In genomic region chr11:85590848-85591483, GRCh38 we compare ENCODE assay signal across 9 cellular contexts. TPM values are rescaled to one million over a fixed set of nuclear protein-coding genes. Genes with fewer than 3 reads are reported as not detected.
A peak's percentile ranks its signal among the peaks of the same experiment; 100 is the strongest.
DNase-seq lines count a peak whose midpoint lies in the region; ATAC-seq, FAIRE-seq and TF ChIP-seq lines count a peak whose summit lies in the region.
"Had no signal": no experiment of that assay in that cellular context is flagged by ENCODE, and none has a peak within 500 bp of the region (broad histone marks: within the 10 kb centered on the region; RNA-seq: fewer than 3 reads in every experiment).

No MANE protein-coding gene starts in this region.

- intact Hi-C loops in IMR-90 (cut with micrococcal nuclease) (loop anchor here (1.0 to 5.0 kb wide), 3 partner anchors 790 to 1033 kb away; no protein-coding TSS in a partner anchor), left colon (cut with DNase I, micrococcal nuclease) (no loop called here), kidney (cut with DNase I) (no loop called here), CD14-positive monocyte (cut with micrococcal nuclease) (no loop called here)
- intact Hi-C loops in CD4-positive, alpha-beta memory T cell (cut with micrococcal nuclease), result loop anchor here (10.0 kb wide), 1 partner anchor 394 kb away; no protein-coding TSS in a partner anchor

- H3K27ac ChIP-seq in IMR-90 (ENCODE audit: insufficient read depth, low read length), result no peak overlapping the region
- H3K27ac ChIP-seq in kidney (ENCODE audit: low read depth in 2 of 2, low read length in 2 of 2), result no peak overlapping the region
- H3K27ac ChIP-seq in CD4-positive, alpha-beta memory T cell (ENCODE audit: low read depth, low read length), result no peak overlapping the region
- H3K27ac ChIP-seq: BLaER1 had no signal

- no peak overlapping the region for H4K8ac ChIP-seq in IMR-90 (ENCODE audit: low read depth in 2 of 2, low read length in 2 of 2)

- CTCF ChIA-PET in IMR-90 (lab: Yijun Ruan, JAX), result interaction anchor here (0.6 to 1.7 kb wide), 2 partner anchors 617 to 810 kb away, joined by 4 to 9 read pairs; no protein-coding TSS in a partner anchor
- CTCF ChIA-PET in CD4-positive, alpha-beta memory T cell (lab: Charles Lee; ENCODE audit: partially characterized antibody), result no interaction called here

- no peak overlapping the region for H2BK5ac ChIP-seq in IMR-90 (ENCODE audit: low read depth, low read length, poor library complexity, severe bottlenecking)

- H3K27me3 ChIP-seq in IMR-90 (ENCODE audit: control insufficient read depth, insufficient read depth, low read length), result no peaks in the 10 kb centered on the region
- H3K27me3 ChIP-seq in CD4-positive, alpha-beta memory T cell (ENCODE audit: insufficient read depth, low read length), result no peaks in the 10 kb centered on the region
- H3K27me3 ChIP-seq: BLaER1 had no signal

- no peak overlapping the region for H3K4me3 Mint-ChIP-seq in CD4-positive, alpha-beta memory T cell
- H3K4me3 Mint-ChIP-seq in CD14-positive monocyte, result no peak overlapping the region

- H3K36me3 Mint-ChIP-seq in CD4-positive, alpha-beta memory T cell, result no peaks in the 10 kb centered on the region
- no peaks in the 10 kb centered on the region for H3K36me3 Mint-ChIP-seq in CD14-positive monocyte

- TF ChIP-seq CTCF in IMR-90 (conservative IDR thresholded peaks at IDR 0.05; ENCODE audit: low read depth, low read length) (peak; percentile 36; the same call in 1 of the 2 replicates), kidney (IDR thresholded peaks at IDR 0.05; ENCODE audit: borderline replicate concordance, extremely low read depth, insufficient read depth) (no peak), CD14-positive monocyte (IDR thresholded peaks at IDR 0.05) (no peak)

- H3K18ac ChIP-seq in IMR-90 (ENCODE audit: low read depth, low read length), result no peak overlapping the region

- ATAC-seq in IMR-90 (ENCODE audit: low read depth) (peak; percentile 85), left colon (peak; percentile 77)

- H3K9me1 ChIP-seq in IMR-90 (ENCODE audit: insufficient read depth, low read length), result no peaks in the 10 kb centered on the region

- no peak overlapping the region for H2BK15ac ChIP-seq in IMR-90 (ENCODE audit: low read depth, low read length)

- no peak overlapping the region for H3K27ac Mint-ChIP-seq in CD4-positive, alpha-beta memory T cell
- H3K27ac Mint-ChIP-seq in CD14-positive monocyte, result peak overlapping the region in 1 of 7 donors; percentile 28

- BruUV-seq in IMR-90 (replicated peaks; lab: Mats Ljungman, UMichigan), result no TSS peak

- H4K20me1 ChIP-seq in IMR-90 (ENCODE audit: insufficient read depth, low read length), result no peaks in the 10 kb centered on the region
- H4K20me1 ChIP-seq: BLaER1 had no signal

- H3K79me1 ChIP-seq in IMR-90 (ENCODE audit: low read depth in 1 of 2, low read length in 2 of 2), result no peaks in the 10 kb centered on the region

- H3K9ac ChIP-seq in IMR-90 (ENCODE audit: low read depth, low read length) (no peak overlapping the region), kidney (ENCODE audit: low read length in 2 of 2) (no peak overlapping the region)
- H3K9ac ChIP-seq: BLaER1 had no signal

- no peaks in the 10 kb centered on the region for H3K4me1 Mint-ChIP-seq in CD4-positive, alpha-beta memory T cell
- no peaks in the 10 kb centered on the region for H3K4me1 Mint-ChIP-seq in CD14-positive monocyte

- H3K9me3 ChIP-seq in IMR-90 (ENCODE audit: control insufficient read depth, insufficient read depth, low read length) (no peaks in the 10 kb centered on the region), kidney (ENCODE audit: control insufficient read depth in 1 of 2, low read length in 2 of 2) (no peaks in the 10 kb centered on the region)
- no peaks in the 10 kb centered on the region for H3K9me3 ChIP-seq in CD4-positive, alpha-beta memory T cell (ENCODE audit: control insufficient read depth in 1 of 2, low read length in 2 of 2)

- no peak overlapping the region for H2AK5ac ChIP-seq in IMR-90 (ENCODE audit: low read depth, low read length)

- H2AFZ ChIP-seq in IMR-90 (replicated peaks; ENCODE audit: low read length, poor library complexity), result no peak overlapping the region

- H4K5ac ChIP-seq in IMR-90 (ENCODE audit: low read depth, low read length), result no peak overlapping the region

- no peaks in the 10 kb centered on the region for H3K4me1 ChIP-seq in IMR-90 (ENCODE audit: control insufficient read depth, insufficient read depth, low read length)
- H3K4me1 ChIP-seq in kidney (ENCODE audit: control insufficient read depth in 1 of 2, insufficient read depth in 1 of 2, low read depth in 1 of 2, low read length in 2 of 2), result no peaks in the 10 kb centered on the region
- H3K4me1 ChIP-seq in CD4-positive, alpha-beta memory T cell (ENCODE audit: insufficient read depth, low read length), result no peaks in the 10 kb centered on the region

- TF ChIP-seq RAD21 in IMR-90 (IDR thresholded peaks at IDR 0.05; ENCODE audit: low read length), result peak; percentile 43

- H3K4me3 ChIP-seq in IMR-90 (ENCODE audit: insufficient read depth, low read depth, low read length), result no peak overlapping the region
- no peak overlapping the region for H3K4me3 ChIP-seq in kidney (ENCODE audit: low read length in 2 of 2)
- no peak overlapping the region for H3K4me3 ChIP-seq in CD4-positive, alpha-beta memory T cell (ENCODE audit: low read length in 2 of 2)
- H3K4me3 ChIP-seq: BLaER1 had no signal

- no peak overlapping the region for H2BK20ac ChIP-seq in IMR-90 (ENCODE audit: low read depth, low read length)

- no peaks in the 10 kb centered on the region for H3K36me3 ChIP-seq in IMR-90 (ENCODE audit: control insufficient read depth, insufficient read depth, low read length)
- no peaks in the 10 kb centered on the region for H3K36me3 ChIP-seq in kidney (ENCODE audit: control insufficient read depth in 1 of 2, insufficient read depth in 2 of 2, low read length in 2 of 2)
- no peaks in the 10 kb centered on the region for H3K36me3 ChIP-seq in CD4-positive, alpha-beta memory T cell (ENCODE audit: insufficient read depth, low read length)
- H3K36me3 ChIP-seq: BLaER1 had no signal

- POLR2A ChIA-PET in IMR-90 (lab: Charles Lee; ENCODE audit: unreplicated experiment), result no interaction called here
- POLR2A ChIA-PET in CD4-positive, alpha-beta memory T cell (lab: Charles Lee; ENCODE audit: partially characterized antibody), result no interaction called here

- no peak overlapping the region for H2BK120ac ChIP-seq in IMR-90 (ENCODE audit: low read depth, low read length)

- no peak overlapping the region for H2AK9ac ChIP-seq in IMR-90 (replicated peaks; ENCODE audit: low read depth, low read length, poor library complexity)

- peaks cover 5 to 12% of the 10 kb centered on the region in 2 donors for H3K27me3 Mint-ChIP-seq in CD4-positive, alpha-beta memory T cell
- peaks cover 2 to 9% (median 3%) of the 10 kb centered on the region in 3 donors for H3K27me3 Mint-ChIP-seq in CD14-positive monocyte (ENCODE audit: low read depth in 3 of 3)

- no peak overlapping the region for H3K4ac ChIP-seq in IMR-90 (ENCODE audit: low read depth, low read length)

- peak; percentile 45 for DNase-seq in NCI-H1436 (lab: John Stamatoyannopoulos, UW)
- DNase-seq in NCI-H1436 treated with DMSO at 0.1 percent for 48 hours (lab: John Stamatoyannopoulos, UW), result no peak
- peak; percentile 36 for DNase-seq in IMR-90
- peak; percentile 32 for DNase-seq in SW480 (ENCODE audit: low spot score)
- DNase-seq in left colon, result no peak
- no peak for DNase-seq in kidney
- no peak for DNase-seq in CD4-positive, alpha-beta memory T cell
- DNase-seq in CD14-positive monocyte (ENCODE audit: low spot score), result no peak

- no peak overlapping the region for H4K91ac ChIP-seq in IMR-90 (ENCODE audit: insufficient read depth, low read depth, low read length)

- H3K56ac ChIP-seq in IMR-90 (ENCODE audit: extremely low read depth, insufficient read depth, low read length), result no peak overlapping the region

- TF ChIP-seq POLR2A in IMR-90 (IDR thresholded peaks at IDR 0.05; ENCODE audit: low read depth, low read length), result no peak

- no CpG with 5 or more reads among the region's 4 CpGs for WGBS in IMR-90 (ENCODE audit: extremely low coverage in 2 of 2, insufficient read length in 1 of 2), 2 experiments

- H3K23ac ChIP-seq in IMR-90 (ENCODE audit: low read depth, low read length), result no peak overlapping the region

- H3K4me2 ChIP-seq in IMR-90 (ENCODE audit: low read depth, low read length), result no peak overlapping the region
- H3K4me2 ChIP-seq: BLaER1 had no signal

- peaks cover 0 to 15% (median 8%) of the 10 kb centered on the region in 8 donors for H3K9me3 Mint-ChIP-seq in CD4-positive, alpha-beta memory T cell
- peaks cover 0 to 12% (median 2%) of the 10 kb centered on the region in 7 donors for H3K9me3 Mint-ChIP-seq in CD14-positive monocyte

- FAIRE-seq in kidney (lab: Jason Lieb, UNC), result no peak

- H3K14ac ChIP-seq in IMR-90 (replicated peaks; ENCODE audit: low read depth, low read length), result no peak overlapping the region

- in situ Hi-C loops in IMR-90 (cut with MboI; ENCODE audit: low sequenced_read_pairs), result loop anchor here (25.0 kb wide), 1 partner anchor 1754 kb away; no protein-coding TSS in a partner anchor

- dilution Hi-C loops in IMR-90 (cut with HindIII; ENCODE audit: low sequenced_read_pairs, unreplicated experiment), result no loop called here

RNA-seq across cellular contexts. Expression of gene DLG2, which starts 36.2 kb away (rescaled TPM):
- total RNA-seq in IMR-90 (2012; rRNA removed) (0.36 and 0.56 TPM in 2 replicates), left colon (1 to 10 TPM; 1.9 to 3.2 TPM), kidney (7.2 TPM)
- polyA plus RNA-seq in IMR-90 (2012; rRNA removed) (0.22 and 0.31 TPM in 2 replicates), kidney (ENCODE audit: insufficient read depth, low read depth, low replicate concordance) (2.9 TPM), CD14-positive monocyte (under 1 TPM in 1 of 2 donors, not detected in 1; 0.39 TPM)
- 0.03 and 0.08 TPM in 2 replicates for polyA plus RNA-seq in IMR-90 (2012; cell fraction: cytosol; rRNA removed)
- polyA plus RNA-seq in IMR-90 (2012; cell fraction: nucleus; rRNA removed; ENCODE audit: low replicate concordance), result 0.20 and 0.46 TPM in 2 replicates
- 1 to 10 TPM; 2.7 TPM for total RNA-seq in CD4-positive, alpha-beta memory T cell
- polyA plus RNA-seq in CD4-positive, alpha-beta memory T cell, result 1 to 10 TPM in 1 of 2 donors, under 1 TPM in 1; 0.78 to 1.1 TPM

RNA-seq across cellular contexts. Expression of gene TMEM126B, which starts 37.4 kb away (rescaled TPM):
- total RNA-seq in IMR-90 (2012; rRNA removed), result 56.8 and 79.4 TPM in 2 replicates
- polyA plus RNA-seq in IMR-90 (2012; rRNA removed), result 31.8 and 44.6 TPM in 2 replicates
- polyA plus RNA-seq in IMR-90 (2012; cell fraction: cytosol; rRNA removed), result 6.7 TPM in 2 replicates
- polyA plus RNA-seq in IMR-90 (2012; cell fraction: nucleus; rRNA removed; ENCODE audit: low replicate concordance), result 2.6 and 26.8 TPM in 2 replicates
- 10 to 100 TPM; 32.1 to 39.1 TPM for total RNA-seq in left colon
- total RNA-seq in kidney, result 51.5 TPM
- 54.7 TPM for polyA plus RNA-seq in kidney (ENCODE audit: insufficient read depth, low read depth, low replicate concordance)
- 10 to 100 TPM; 40.9 to 46.8 TPM for total RNA-seq in CD4-positive, alpha-beta memory T cell
- 10 to 100 TPM; 66.6 to 73.4 TPM for polyA plus RNA-seq in CD4-positive, alpha-beta memory T cell
- polyA plus RNA-seq in CD14-positive monocyte, result 10 to 100 TPM; 41.1 to 44.3 TPM

RNA-seq across cellular contexts. Expression of gene TMEM126A, which starts 56.8 kb away (rescaled TPM):
- total RNA-seq in IMR-90 (2012; rRNA removed), result 60.4 and 87.2 TPM in 2 replicates
- 34.9 and 37.3 TPM in 2 replicates for polyA plus RNA-seq in IMR-90 (2012; rRNA removed)
- polyA plus RNA-seq in IMR-90 (2012; cell fraction: cytosol; rRNA removed), result 6.9 and 13.7 TPM in 2 replicates
- 1.3 and 17.8 TPM in 2 replicates for polyA plus RNA-seq in IMR-90 (2012; cell fraction: nucleus; rRNA removed; ENCODE audit: low replicate concordance)
- total RNA-seq in left colon, result 10 to 100 TPM; 18.3 to 23.1 TPM
- 20.3 TPM for total RNA-seq in kidney
- 63.8 TPM for polyA plus RNA-seq in kidney (ENCODE audit: insufficient read depth, low read depth, low replicate concordance)
- 10 to 100 TPM; 17.4 to 17.5 TPM for total RNA-seq in CD4-positive, alpha-beta memory T cell
- polyA plus RNA-seq in CD4-positive, alpha-beta memory T cell, result 10 to 100 TPM; 67.2 to 70.0 TPM
- 10 to 100 TPM; 71.1 to 71.3 TPM for polyA plus RNA-seq in CD14-positive monocyte

Comparison
In these comparisons a context has a peak if more than half of its experiments do, and no peak if none do; other contexts are left out.
1. DNase-seq: peak in NCI-H1436 (single experiment), IMR-90 (single experiment) and SW480 (single experiment); none in NCI-H1436 treated with DMSO at 0.1 percent for 48 hours (single experiment), left colon (0 of 2), kidney (single experiment), CD4-positive, alpha-beta memory T cell (0 of 5) and CD14-positive monocyte (single experiment).
2. intact Hi-C loops: an anchor here in IMR-90 (1.0 to 5.0 kb wide) and CD4-positive, alpha-beta memory T cell (10.0 kb wide); none called in left colon, kidney and CD14-positive monocyte.